ENCODE assay signal across 31 cellular contexts in the genomic region with DNA sequence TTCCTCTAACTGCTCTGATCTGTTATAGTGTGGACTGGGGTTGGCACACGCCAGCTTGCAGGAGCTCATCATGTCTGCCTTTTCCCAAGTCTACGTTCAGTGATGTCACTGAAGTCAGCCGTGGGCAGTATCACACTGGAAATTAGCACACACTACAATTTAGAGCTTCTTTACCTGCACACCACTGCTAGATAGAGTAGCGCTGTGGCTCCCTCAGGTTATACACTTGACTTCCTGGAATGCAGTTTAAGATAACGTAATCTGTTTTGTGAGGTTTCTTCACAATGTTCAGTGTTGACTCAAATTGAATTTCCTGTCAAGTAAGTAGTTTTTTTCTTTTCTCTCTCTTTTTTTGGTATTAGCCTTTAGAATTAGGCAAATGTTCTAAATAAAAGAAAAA.
"Had no signal": no experiment of that assay in that cellular context is flagged by ENCODE, and none has a peak within 500 bp of the region (broad histone marks: within the 10 kb centered on the region; RNA-seq: fewer than 3 reads in every experiment).

No MANE protein-coding gene starts in this region.

- H3K36me3 ChIP-seq: ascending aorta, SJCRH30, WERI-Rb-1 had no signal

- H3K4me3 ChIP-seq: ascending aorta, SJCRH30, SK-N-MC had no signal

- H3K4me1 ChIP-seq: ascending aorta, SJCRH30 had no signal

- H3K27me3 ChIP-seq: ascending aorta, SJCRH30 had no signal

- ATAC-seq: activated CD8-positive, alpha-beta T cell treated with anti-CD3 and anti-CD28 coated beads for 36 hours; activated T-cell treated with anti-CD3 and anti-CD28 coated beads, Interleukin-2, amount 50 U/mL, for 72 hours; activated T-helper 17 cell treated with anti-CD3 and anti-CD28 coated beads, Interleukin-2, amount 50 U/mL, for 72 hours; Panc1 had no signal

- H3K9me3 ChIP-seq: ascending aorta, SJCRH30 had no signal

- DNase-seq: activated CD4-positive, alpha-beta T cell treated with anti-CD3 and anti-CD28 coated beads for 1 hour; activated CD4-positive, alpha-beta T cell treated with anti-CD3 and anti-CD28 coated beads for 48 hours; activated CD4-positive, alpha-beta T cell treated with anti-CD3 and anti-CD28 coated beads, Interleukin-2, amount 50 U/mL, for 4 hours; activated CD4-positive, CD25-positive, alpha-beta regulatory T cell; activated CD8-positive, alpha-beta T cell treated with anti-CD3 and anti-CD28 coated beads for 36 hours; activated effector memory CD4-positive, alpha-beta T cell treated with anti-CD3 and anti-CD28 coated beads, Interleukin-2, amount 50 U/mL, for 16 hours; activated naive CD4-positive, alpha-beta T cell; activated naive CD4-positive, alpha-beta T cell treated with anti-CD3 and anti-CD28 coated beads, Interleukin-2, amount 50 U/mL, for 16 hours; activated naive CD8-positive, alpha-beta T cell treated with anti-CD3 and anti-CD28 coated beads for 36 hours; activated T-cell treated with anti-CD3 and anti-CD28 coated beads, Interleukin-2, amount 50 U/mL, for 1 hour; activated T-cell treated with anti-CD3 and anti-CD28 coated beads, Interleukin-2, amount 50 U/mL, for 72 hours; amniotic stem cell; Kasumi-1; KG1; NCI-H1105; NCI-H1417 treated with DMSO at 0.1 percent for 48 hours; NCI-H1930; NCI-H2081 treated with DMSO at 0.1 percent for 48 hours; NCI-H226; NCI-H446 treated with DMSO at 0.1 percent for 48 hours; NCI-H524; NCI-H69; NCI-H82; SHP77; SJCRH30; T1000; WERI-Rb-1 had no signal

- H3K27ac ChIP-seq: ascending aorta, SJCRH30, SK-N-MC, WERI-Rb-1 had no signal
